Comparison of ENCODE assay signal across 22 cellular contexts in the genomic region with DNA sequence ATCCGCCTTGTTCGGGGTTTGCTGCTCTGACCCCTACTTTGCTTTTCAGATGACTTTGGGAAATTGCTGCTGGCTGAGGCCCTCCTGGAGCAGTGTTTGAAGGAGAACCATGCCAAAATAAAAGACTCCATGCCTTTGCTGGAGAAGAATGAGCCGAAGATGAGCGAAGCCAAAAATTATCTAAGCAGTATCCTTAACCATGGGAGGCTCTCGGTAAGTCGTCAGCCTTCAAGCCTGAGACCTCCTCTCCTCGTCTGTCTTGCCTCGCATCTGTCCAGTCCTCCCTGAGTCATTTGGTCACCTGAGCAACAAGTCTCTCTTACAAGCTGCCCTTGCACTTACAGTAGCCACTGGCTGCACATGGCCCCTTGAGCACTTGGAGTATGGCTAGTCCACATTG. TPM values are rescaled to one million over a fixed set of nuclear protein-coding genes. Genes with fewer than 3 reads are reported as not detected.
DNase-seq lines count a peak whose midpoint lies in the region; ATAC-seq and TF ChIP-seq lines count a peak whose summit lies in the region.
"Had no signal": no experiment of that assay in that cellular context is flagged by ENCODE, and none has a peak within 500 bp of the region (broad histone marks: within the 10 kb centered on the region; RNA-seq: fewer than 3 reads in every experiment).

No MANE protein-coding gene starts in this region.

- H3K4me3 ChIP-seq in breast epithelium (no peak overlapping the region), mammary epithelial cell (replicated peaks in 1 of 3; ENCODE audit: insufficient read depth in 1 of 3, low read depth in 2 of 3, low read length in 3 of 3) (no peak overlapping the region), OCI-LY7 (ENCODE audit: low read depth, low read length, poor library complexity, severe bottlenecking) (no peak overlapping the region), mesenchymal stem cell (ENCODE audit: insufficient read depth in 1 of 2, low read depth in 1 of 2, low read length in 2 of 2) (peak overlapping the region in 1 of 2 experiments; percentile 17), heart left ventricle (no peak overlapping the region), H7 (ENCODE audit: insufficient read depth, low read depth, low read length) (no peak overlapping the region)
- H3K4me3 ChIP-seq: adrenal gland, heart right ventricle, psoas muscle, SJSA1 had no signal

- peaks cover 2 to 7% of the 10 kb centered on the region in 2 donors for H3K4me1 ChIP-seq in breast epithelium
- H3K4me1 ChIP-seq in mammary epithelial cell (ENCODE audit: insufficient read depth, low read length), result peaks cover 7% of the 10 kb centered on the region
- H3K4me1 ChIP-seq in OCI-LY7 (ENCODE audit: insufficient read depth, low read length, poor library complexity, severe bottlenecking), result peaks cover 48% of the 10 kb centered on the region
- peaks cover 11% of the 10 kb centered on the region for H3K4me1 ChIP-seq in mesenchymal stem cell (ENCODE audit: control insufficient read depth, insufficient read depth, low read depth, low read length)
- H3K4me1 ChIP-seq in heart left ventricle, result peaks cover 0 to 40% (median 9%) of the 10 kb centered on the region in 12 donors

- H3K4me1 Mint-ChIP-seq in activated CD4-positive, alpha-beta memory T cell treated with anti-CD3 and anti-CD28 coated beads for 36 hours (ENCODE audit: low read depth), result peaks cover 40% of the 10 kb centered on the region

- H3K9me3 ChIP-seq in breast epithelium (no peaks in the 10 kb centered on the region), mammary epithelial cell (replicated peaks; ENCODE audit: insufficient read depth, low read length) (no peaks in the 10 kb centered on the region), OCI-LY7 (ENCODE audit: low read length) (no peaks in the 10 kb centered on the region), mesenchymal stem cell (ENCODE audit: control insufficient read depth, low read length) (no peaks in the 10 kb centered on the region), heart left ventricle (no peaks in the 10 kb centered on the region)
- H3K9me3 ChIP-seq: adrenal gland, heart right ventricle, psoas muscle, SJSA1 had no signal

- H2AK5ac ChIP-seq in mesenchymal stem cell (ENCODE audit: low read length, severe bottlenecking), result no peak overlapping the region

- DNase-seq in breast epithelium (ENCODE audit: low spot score in 2 of 2) (no peak), mammary epithelial cell (no peak), OCI-LY7 (ENCODE audit: low spot score) (no peak), mesenchymal stem cell (no peak), heart left ventricle (no peak), H7 (no peak)
- no peak for DNase-seq in activated CD8-positive, alpha-beta memory T cell treated with anti-CD3 and anti-CD28 coated beads, Interleukin-2, amount 50 U/mL, for 48 hours
- no peak for DNase-seq in activated CD4-positive, alpha-beta memory T cell treated with anti-CD3 and anti-CD28 coated beads for 36 hours
- DNase-seq: activated CD4-positive, alpha-beta T cell treated with anti-CD3 and anti-CD28 coated beads for 36 hours; adrenal gland; heart right ventricle; NCI-H446; psoas muscle; small intestine; stimulated activated CD4-positive, alpha-beta T cell treated with anti-CD3 and anti-CD28 coated beads, Interleukin-2, amount 100 ng/mL, for 24 hours; stimulated activated naive CD4-positive, alpha-beta T cell; T-helper 1 cell; trophoblast cell had no signal

- H3K27me3 Mint-ChIP-seq in activated CD4-positive, alpha-beta memory T cell treated with anti-CD3 and anti-CD28 coated beads for 36 hours, result no peaks in the 10 kb centered on the region
- H3K27me3 Mint-ChIP-seq: activated CD4-positive, alpha-beta T cell treated with anti-CD3 and anti-CD28 coated beads for 36 hours had no signal

- no peak for ATAC-seq in heart left ventricle
- ATAC-seq: activated CD4-positive, alpha-beta T cell treated with anti-CD3 and anti-CD28 coated beads for 36 hours; heart right ventricle; HepG2; psoas muscle had no signal

- H2AFZ ChIP-seq in mammary epithelial cell (ENCODE audit: low read depth, low read length) (no peak overlapping the region), OCI-LY7 (ENCODE audit: low read length) (no peak overlapping the region), mesenchymal stem cell (ENCODE audit: low read depth, low read length) (no peak overlapping the region)

- no peak overlapping the region for H3K4me3 Mint-ChIP-seq in activated CD4-positive, alpha-beta memory T cell treated with anti-CD3 and anti-CD28 coated beads for 36 hours
- H3K4me3 Mint-ChIP-seq: activated CD4-positive, alpha-beta T cell treated with anti-CD3 and anti-CD28 coated beads for 36 hours; mesothelial cell of epicardium had no signal

- H3K27ac Mint-ChIP-seq in activated CD4-positive, alpha-beta memory T cell treated with anti-CD3 and anti-CD28 coated beads for 36 hours, result no peak overlapping the region
- H3K27ac Mint-ChIP-seq: activated CD4-positive, alpha-beta T cell treated with anti-CD3 and anti-CD28 coated beads for 36 hours; activated T-helper 2 cell treated with anti-CD3 and anti-CD28 coated beads, Interferon-gamma antibody, Interleukin-2, Interleukin-4, amounts not matched to agents 10 μg/mL and 5 μg/mL and 100 μg/mL, durations not matched to agents 14 hours and 24 hours and 36 hours; mesothelial cell of epicardium had no signal

- no peak overlapping the region for H2BK15ac ChIP-seq in mesenchymal stem cell (ENCODE audit: low read depth, poor library complexity, severe bottlenecking)

- no peak overlapping the region for H2BK12ac ChIP-seq in mesenchymal stem cell (ENCODE audit: low read length in 2 of 2)

- peaks cover 34% of the 10 kb centered on the region for H3K79me1 ChIP-seq in mesenchymal stem cell (replicated peaks; ENCODE audit: low read length, poor library complexity, severe bottlenecking)

- H3K27me3 ChIP-seq in breast epithelium (no peaks in the 10 kb centered on the region), mammary epithelial cell (ENCODE audit: insufficient read depth, low read length) (no peaks in the 10 kb centered on the region), mesenchymal stem cell (ENCODE audit: control insufficient read depth in 1 of 2, insufficient read depth in 1 of 2, low read length in 2 of 2) (no peaks in the 10 kb centered on the region), heart left ventricle (no peaks in the 10 kb centered on the region), H7 (ENCODE audit: control insufficient read depth, insufficient read depth, low read length) (no peaks in the 10 kb centered on the region)
- H3K27me3 ChIP-seq: adrenal gland, heart right ventricle, SJSA1 had no signal

- H3K4ac ChIP-seq in mesenchymal stem cell (ENCODE audit: low read depth in 1 of 2, low read length in 2 of 2), result no peak overlapping the region

- H3K23ac ChIP-seq in mesenchymal stem cell (ENCODE audit: low read length in 2 of 2), result no peak overlapping the region

- no peak overlapping the region for H3K18ac ChIP-seq in mesenchymal stem cell (ENCODE audit: low read depth in 1 of 2, low read length in 2 of 2)

- in situ Hi-C loops in mammary epithelial cell (cut with MboI; ENCODE audit: low sequenced_read_pairs in 2 of 2), result no loop called here

- no peaks in the 10 kb centered on the region for H3K9me2 ChIP-seq in OCI-LY7 (ENCODE audit: insufficient read depth, low read length)

- H2BK120ac ChIP-seq in mesenchymal stem cell (ENCODE audit: low read depth, low read length), result no peak overlapping the region

- WGBS in mammary epithelial cell (ENCODE audit: low coverage, missing lambda C conversion rate), result 92% methylated on average over 8 of the region's 8 CpGs
- 94% methylated on average over 8 of the region's 8 CpGs for WGBS in mesenchymal stem cell
- 89 to 97% (median 89%) methylated on average over 8 of the region's 8 CpGs for WGBS in heart left ventricle, 4 donors

- CTCF ChIA-PET in mammary epithelial cell (lab: Charles Lee; ENCODE audit: low non-redundant PET), result no interaction called here
- CTCF ChIA-PET in OCI-LY7 (lab: Charles Lee; ENCODE audit: unreplicated experiment), result interaction anchor here (0.5 to 1.2 kb wide), 2 partner anchors 15 to 28 kb away, joined by 3 read pairs; no protein-coding TSS in a partner anchor
- CTCF ChIA-PET in activated CD4-positive, alpha-beta memory T cell treated with anti-CD3 and anti-CD28 coated beads for 36 hours (lab: Charles Lee), result no interaction called here

- intact Hi-C loops in breast epithelium (cut with DNase I; ENCODE audit: low total_unique reads) (no loop called here), mammary epithelial cell (cut with micrococcal nuclease) (no loop called here), OCI-LY7 (cut with micrococcal nuclease; ENCODE audit: unreplicated experiment) (no loop called here), heart left ventricle (cut with DNase I) (no loop called here)
- intact Hi-C loops in activated CD4-positive, alpha-beta memory T cell treated with anti-CD3 and anti-CD28 coated beads for 36 hours (cut with micrococcal nuclease), result no loop called here

- no peak overlapping the region for H4K91ac ChIP-seq in mesenchymal stem cell (ENCODE audit: low read length)

- no peak for TF ChIP-seq CTCF in breast epithelium (IDR thresholded peaks at IDR 0.05)
- no peak for TF ChIP-seq CTCF in mammary epithelial cell (conservative IDR thresholded peaks at IDR 0.05 in 1 of 2, IDR thresholded peaks at IDR 0.05 in 1 of 2; ENCODE audit: extremely low read depth in 1 of 2, insufficient read depth in 1 of 2, low read depth in 1 of 2, low read length in 2 of 2)
- TF ChIP-seq CTCF in OCI-LY7 (conservative IDR thresholded peaks at IDR 0.05; ENCODE audit: low read length), result no peak
- no peak for TF ChIP-seq CTCF in heart left ventricle (IDR thresholded peaks at IDR 0.05)

- no TSS peak for BruUV-seq in mammary epithelial cell (replicated peaks; lab: Mats Ljungman, UMichigan)
- BruUV-seq in OCI-LY7 (replicated peaks; lab: Mats Ljungman, UMichigan), result no TSS peak

- H3K27ac ChIP-seq in breast epithelium, result peak overlapping the region; percentile 25 to 38
- no peak overlapping the region for H3K27ac ChIP-seq in mammary epithelial cell (ENCODE audit: insufficient read depth, low read depth, low read length)
- no peak overlapping the region for H3K27ac ChIP-seq in OCI-LY7 (ENCODE audit: low read depth, low read length, poor library complexity, severe bottlenecking)
- no peak overlapping the region for H3K27ac ChIP-seq in mesenchymal stem cell (ENCODE audit: low read length, poor library complexity, severe bottlenecking)
- peak overlapping the region in 2 of 12 donors; percentile 6 to 29 for H3K27ac ChIP-seq in heart left ventricle
- H3K27ac ChIP-seq: heart right ventricle, psoas muscle, SJSA1 had no signal

- H3K4me2 ChIP-seq in mammary epithelial cell (ENCODE audit: insufficient read depth, low read depth, low read length), result no peak overlapping the region
- peak overlapping the region; percentile 36; the same call in 1 of the 2 replicates for H3K4me2 ChIP-seq in OCI-LY7 (ENCODE audit: low read length)
- no peak overlapping the region for H3K4me2 ChIP-seq in mesenchymal stem cell (ENCODE audit: low read length, poor library complexity, severe bottlenecking)

- no peak overlapping the region for H3K9ac ChIP-seq in mammary epithelial cell (ENCODE audit: insufficient read depth, low read length)
- peak overlapping the region; percentile 33 for H3K9ac ChIP-seq in mesenchymal stem cell (ENCODE audit: low read length)

- dilution Hi-C loops in mammary epithelial cell (cut with HindIII; ENCODE audit: low sequenced_read_pairs), result no loop called here

- TF ChIP-seq POLR2A in breast epithelium (IDR thresholded peaks at IDR 0.05) (no peak), heart left ventricle (IDR thresholded peaks at IDR 0.05) (no peak)

- no peak overlapping the region for H2BK5ac ChIP-seq in mesenchymal stem cell (ENCODE audit: low read depth, low read length, poor library complexity, severe bottlenecking)

- H3K36me3 ChIP-seq in breast epithelium (no peaks in the 10 kb centered on the region), mammary epithelial cell (ENCODE audit: insufficient read depth, low read length) (peaks cover 4% of the 10 kb centered on the region), OCI-LY7 (ENCODE audit: insufficient read depth, low read length) (peaks cover 91% of the 10 kb centered on the region), mesenchymal stem cell (ENCODE audit: control insufficient read depth in 1 of 2, insufficient read depth in 2 of 2, low read depth in 1 of 2, low read length in 2 of 2) (peaks cover 28 to 57% of the 10 kb centered on the region in 2 experiments), heart left ventricle (peaks cover 0 to 62% (median 27%) of the 10 kb centered on the region in 9 donors), H7 (replicated peaks; ENCODE audit: control insufficient read depth, insufficient read depth, low read length) (no peaks in the 10 kb centered on the region)

- POLR2A ChIA-PET in OCI-LY7 (lab: Charles Lee), result no interaction called here
- POLR2A ChIA-PET in activated CD4-positive, alpha-beta memory T cell treated with anti-CD3 and anti-CD28 coated beads for 36 hours (lab: Charles Lee), result no interaction called here

- H4K20me1 ChIP-seq in mammary epithelial cell (ENCODE audit: insufficient read depth, low read length) (no peaks in the 10 kb centered on the region), OCI-LY7 (ENCODE audit: insufficient read depth, low read length) (no peaks in the 10 kb centered on the region)

- peaks cover 43% of the 10 kb centered on the region for H3K36me3 Mint-ChIP-seq in activated CD4-positive, alpha-beta memory T cell treated with anti-CD3 and anti-CD28 coated beads for 36 hours

- no peak overlapping the region for H3K14ac ChIP-seq in mesenchymal stem cell (ENCODE audit: low read length in 2 of 2)

- H3K79me2 ChIP-seq in mammary epithelial cell (ENCODE audit: insufficient read depth, low read length), result peaks cover 54% of the 10 kb centered on the region
- peaks cover 55% of the 10 kb centered on the region for H3K79me2 ChIP-seq in OCI-LY7 (ENCODE audit: insufficient read depth, low read depth, low read length)

- no peak overlapping the region for H4K8ac ChIP-seq in mesenchymal stem cell (ENCODE audit: low read length)

- no peaks in the 10 kb centered on the region for H3K9me3 Mint-ChIP-seq in activated CD4-positive, alpha-beta memory T cell treated with anti-CD3 and anti-CD28 coated beads for 36 hours
- H3K9me3 Mint-ChIP-seq: activated T-helper 2 cell treated with anti-CD3 and anti-CD28 coated beads, Interferon-gamma antibody, Interleukin-2, Interleukin-4, amounts not matched to agents 10 μg/mL and 5 μg/mL and 100 μg/mL, durations not matched to agents 14 hours and 24 hours and 36 hours; mesothelial cell of epicardium had no signal

RNA-seq across cellular contexts. Expression of gene TTC7A, which starts 9.3 kb away (rescaled TPM):
- total RNA-seq in breast epithelium (10 to 100 TPM; 26.9 to 32.8 (median 31.0) TPM), mammary epithelial cell (10 to 100 TPM; 26.3 to 32.5 TPM), OCI-LY7 (2022) (75.1 and 76.2 TPM in 2 replicates), heart left ventricle (10 to 100 TPM in 2 of 9 donors, 1 to 10 TPM in 7; 5.6 to 18.5 (median 8.1) TPM)
- polyA plus RNA-seq in mammary epithelial cell (22.8 TPM), heart left ventricle (1 to 10 TPM; 7.2 TPM)
- polyA minus RNA-seq in mammary epithelial cell, result 72.9 TPM
- total RNA-seq in OCI-LY7 (2014; rRNA removed; shearing (Covaris generic)), result 51.9 and 64.1 TPM in 2 replicates
- 9.8 TPM for polyA plus RNA-seq in mesenchymal stem cell (2013, experiment 1 of 2)
- 9.3 TPM for polyA plus RNA-seq in mesenchymal stem cell (2013, experiment 2 of 2)
- total RNA-seq in activated CD4-positive, alpha-beta memory T cell treated with anti-CD3 and anti-CD28 coated beads for 36 hours, result 10 to 100 TPM; 60.7 to 62.7 TPM
- 14.5 and 17.4 TPM in 2 replicates for total RNA-seq in H7 (2014; rRNA removed; shearing (Covaris generic))

RNA-seq across cellular contexts. Expression of gene MCFD2, which starts 34.7 kb away (rescaled TPM):
- total RNA-seq in breast epithelium (10 to 100 TPM; 83.0 to 94.8 (median 89.8) TPM), mammary epithelial cell (10 to 100 TPM; 77.7 to 89.2 TPM), OCI-LY7 (2022) (72.5 and 75.2 TPM in 2 replicates), heart left ventricle (10 to 100 TPM; 47.4 to 88.8 (median 63.4) TPM)
- polyA plus RNA-seq in mammary epithelial cell (66.6 TPM), heart left ventricle (100 to 1,000 TPM in 1 of 2 donors, 10 to 100 TPM in 1; 16.1 to 113 TPM)
- 48.8 TPM for polyA minus RNA-seq in mammary epithelial cell
- total RNA-seq in OCI-LY7 (2014; rRNA removed; shearing (Covaris generic)), result 55.7 and 64.2 TPM in 2 replicates
- 212 TPM for polyA plus RNA-seq in mesenchymal stem cell (2013, experiment 1 of 2)
- 217 TPM for polyA plus RNA-seq in mesenchymal stem cell (2013, experiment 2 of 2)
- 10 to 100 TPM; 31.4 to 36.5 TPM for total RNA-seq in activated CD4-positive, alpha-beta memory T cell treated with anti-CD3 and anti-CD28 coated beads for 36 hours
- total RNA-seq in H7 (2014; rRNA removed; shearing (Covaris generic)), result 65.5 and 76.3 TPM in 2 replicates

Comparison
In these comparisons a context has a peak if more than half of its experiments do, and no peak if none do; other contexts are left out.
1. H3K27ac ChIP-seq: peak in breast epithelium (2 of 2); none in mammary epithelial cell (single experiment), OCI-LY7 (single experiment) and mesenchymal stem cell (single experiment).